In genomic region chr1:234555390-234556112, GRCh38 we compare ENCODE assay signal across 1 cellular context.
TF ChIP-seq lines count a peak whose summit lies in the region.

No MANE protein-coding gene starts in this region.

TF ChIP-seq in K562, 482 proteins besides CTCF, POLR2A, EP300 and RAD21 (continued from another document):
- TF ChIP-seq ZNF655 (CRISPR knock-in tag; IDR thresholded peaks at IDR 0.05) (no peak), NFXL1 (CRISPR knock-in tag; IDR thresholded peaks at IDR 0.05) (0 out of 2 replicates have a peak, but pooled peaks have one; percentile 13), CLOCK (CRISPR knock-in tag; IDR thresholded peaks at IDR 0.05; ENCODE audit: borderline replicate concordance) (no peak), HOXB6 (CRISPR knock-in tag; IDR thresholded peaks at IDR 0.05; ENCODE audit: borderline replicate concordance) (peak; percentile 54; the same call in 1 of the 2 replicates), NELFE (IDR thresholded peaks at IDR 0.05; ENCODE audit: insufficient read depth, insufficient read length) (no peak), NRF1 (conservative IDR thresholded peaks at IDR 0.05 in 1 of 2, IDR thresholded peaks at IDR 0.05 in 1 of 2) (no peak), NBN (IDR thresholded peaks at IDR 0.05; ENCODE audit: low read depth) (no peak), SMARCA4 (IDR thresholded peaks at IDR 0.05) (no peak), JUN (IDR thresholded peaks at IDR 0.05; ENCODE audit: borderline replicate concordance, low read depth, low read length) (0 out of 2 replicates have a peak, but pooled peaks have one; percentile 9), JUN (CRISPR knock-in tag; IDR thresholded peaks at IDR 0.05; ENCODE audit: borderline replicate concordance) (no peak), GATAD2A (IDR thresholded peaks at IDR 0.05) (peak; percentile 80; the same call in 1 of the 2 replicates), ILK (tag; IDR thresholded peaks at IDR 0.05; ENCODE audit: borderline replicate concordance, low read depth) (no peak), FOXP4 (CRISPR knock-in tag; IDR thresholded peaks at IDR 0.05; ENCODE audit: borderline replicate concordance) (no peak), ZNF311 (CRISPR knock-in tag; IDR thresholded peaks at IDR 0.05) (no peak), CBFA2T2 (conservative IDR thresholded peaks at IDR 0.05) (no peak), ZNF436 (CRISPR knock-in tag; IDR thresholded peaks at IDR 0.05) (no peak), ZNF589 (CRISPR knock-in tag; IDR thresholded peaks at IDR 0.05; ENCODE audit: low read depth) (no peak), ARID3B (CRISPR knock-in tag; IDR thresholded peaks at IDR 0.05; ENCODE audit: borderline replicate concordance) (no peak), TOE1 (IDR thresholded peaks at IDR 0.05; ENCODE audit: borderline replicate concordance) (no peak), TOE1 (CRISPR knock-in tag; IDR thresholded peaks at IDR 0.05; ENCODE audit: borderline replicate concordance, low read depth) (no peak), ELK1 (CRISPR knock-in tag; IDR thresholded peaks at IDR 0.05) (no peak), HDAC2 (IDR thresholded peaks at IDR 0.05) (no peak), ZNF639 (CRISPR knock-in tag; conservative IDR thresholded peaks at IDR 0.05 in 1 of 2, IDR thresholded peaks at IDR 0.05 in 1 of 2) (0 out of 4 replicates have a peak, but pooled peaks of 1 of the 2 experiments have one; percentile 34), KLF10 (CRISPR knock-in tag; IDR thresholded peaks at IDR 0.05) (no peak), ZNF644 (tag; IDR thresholded peaks at IDR 0.05; ENCODE audit: low read depth) (no peak), NKRF (IDR thresholded peaks at IDR 0.05; ENCODE audit: borderline replicate concordance) (no peak)
